1 cellular context compared by ENCODE assay signal in the genomic region with DNA sequence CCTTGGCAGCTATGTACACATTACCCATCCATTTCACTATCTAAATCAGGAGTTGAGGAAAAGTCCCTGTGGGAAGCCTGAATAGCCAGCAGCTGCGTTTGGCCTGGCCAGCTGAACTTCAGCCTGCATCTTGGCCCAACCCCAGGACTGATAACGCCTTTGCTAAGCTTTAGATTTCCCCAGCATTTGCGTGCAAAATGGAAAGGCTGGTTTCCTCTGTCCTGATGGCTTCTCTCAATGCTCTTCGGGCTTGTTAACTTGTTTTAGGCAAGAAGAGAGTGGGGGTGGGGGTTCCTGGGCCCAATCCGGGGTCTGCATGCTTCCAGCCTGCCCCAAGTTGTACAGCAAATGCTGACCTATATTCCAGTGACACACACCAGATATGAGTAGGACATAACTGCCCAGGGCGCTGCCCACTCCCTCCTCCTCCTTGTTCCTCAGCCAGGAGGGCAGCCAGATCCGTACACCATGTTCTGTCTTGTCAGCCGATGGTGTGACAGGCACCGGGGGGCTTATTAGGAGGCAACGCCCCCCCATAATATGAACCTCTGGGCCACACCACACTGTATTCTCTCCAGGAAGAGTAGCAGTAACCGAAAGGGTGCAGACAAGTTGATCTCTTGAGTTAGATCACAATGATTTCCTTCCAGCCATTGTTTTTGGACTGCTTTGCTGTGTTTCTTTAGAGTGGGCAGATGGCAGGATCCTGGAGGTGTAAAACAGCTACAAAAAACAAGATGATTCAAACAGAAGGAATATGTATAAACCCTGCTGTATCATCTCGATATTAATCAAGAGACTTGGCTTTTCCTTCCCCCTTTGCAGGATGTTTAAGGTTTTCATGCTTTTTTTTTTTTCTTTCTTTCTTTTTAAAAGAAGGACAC.
A peak's percentile ranks its signal among the peaks of the same experiment; 100 is the strongest.
TF ChIP-seq lines count a peak whose summit lies in the region.

No MANE protein-coding gene starts in this region.

TF ChIP-seq in SK-N-SH treated with all-trans-retinoic acid at 6 μM for 48 hours, 23 proteins besides CTCF, POLR2A, EP300 and RAD21 (continued from another document):
- TF ChIP-seq, protein P1, sequence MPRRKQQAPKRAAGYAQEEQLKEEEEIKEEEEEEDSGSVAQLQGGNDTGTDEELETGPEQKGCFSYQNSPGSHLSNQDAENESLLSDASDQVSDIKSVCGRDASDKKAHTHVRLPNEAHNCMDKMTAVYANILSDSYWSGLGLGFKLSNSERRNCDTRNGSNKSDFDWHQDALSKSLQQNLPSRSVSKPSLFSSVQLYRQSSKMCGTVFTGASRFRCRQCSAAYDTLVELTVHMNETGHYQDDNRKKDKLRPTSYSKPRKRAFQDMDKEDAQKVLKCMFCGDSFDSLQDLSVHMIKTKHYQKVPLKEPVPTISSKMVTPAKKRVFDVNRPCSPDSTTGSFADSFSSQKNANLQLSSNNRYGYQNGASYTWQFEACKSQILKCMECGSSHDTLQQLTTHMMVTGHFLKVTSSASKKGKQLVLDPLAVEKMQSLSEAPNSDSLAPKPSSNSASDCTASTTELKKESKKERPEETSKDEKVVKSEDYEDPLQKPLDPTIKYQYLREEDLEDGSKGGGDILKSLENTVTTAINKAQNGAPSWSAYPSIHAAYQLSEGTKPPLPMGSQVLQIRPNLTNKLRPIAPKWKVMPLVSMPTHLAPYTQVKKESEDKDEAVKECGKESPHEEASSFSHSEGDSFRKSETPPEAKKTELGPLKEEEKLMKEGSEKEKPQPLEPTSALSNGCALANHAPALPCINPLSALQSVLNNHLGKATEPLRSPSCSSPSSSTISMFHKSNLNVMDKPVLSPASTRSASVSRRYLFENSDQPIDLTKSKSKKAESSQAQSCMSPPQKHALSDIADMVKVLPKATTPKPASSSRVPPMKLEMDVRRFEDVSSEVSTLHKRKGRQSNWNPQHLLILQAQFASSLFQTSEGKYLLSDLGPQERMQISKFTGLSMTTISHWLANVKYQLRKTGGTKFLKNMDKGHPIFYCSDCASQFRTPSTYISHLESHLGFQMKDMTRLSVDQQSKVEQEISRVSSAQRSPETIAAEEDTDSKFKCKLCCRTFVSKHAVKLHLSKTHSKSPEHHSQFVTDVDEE (CRISPR knock-in tag; IDR thresholded peaks at IDR 0.05) = peak; percentile 84
- TF ChIP-seq TCF4 (CRISPR knock-in tag; IDR thresholded peaks at IDR 0.05; ENCODE audit: borderline replicate concordance) (peak; percentile 85; the same call in 1 of the 2 replicates), ISL1 (CRISPR knock-in tag; IDR thresholded peaks at IDR 0.05) (no peak; the same call in 1 of the 2 replicates), ARNTL (CRISPR knock-in tag; IDR thresholded peaks at IDR 0.05; ENCODE audit: borderline replicate concordance, low read depth) (no peak), ESRRG (CRISPR knock-in tag; IDR thresholded peaks at IDR 0.05) (no peak), ZFP3 (CRISPR knock-in tag; IDR thresholded peaks at IDR 0.05) (0 out of 2 replicates have a peak, but pooled peaks have one; percentile 39), ZNF8 (CRISPR knock-in tag; IDR thresholded peaks at IDR 0.05) (no peak)
- TF ChIP-seq, protein P2, sequence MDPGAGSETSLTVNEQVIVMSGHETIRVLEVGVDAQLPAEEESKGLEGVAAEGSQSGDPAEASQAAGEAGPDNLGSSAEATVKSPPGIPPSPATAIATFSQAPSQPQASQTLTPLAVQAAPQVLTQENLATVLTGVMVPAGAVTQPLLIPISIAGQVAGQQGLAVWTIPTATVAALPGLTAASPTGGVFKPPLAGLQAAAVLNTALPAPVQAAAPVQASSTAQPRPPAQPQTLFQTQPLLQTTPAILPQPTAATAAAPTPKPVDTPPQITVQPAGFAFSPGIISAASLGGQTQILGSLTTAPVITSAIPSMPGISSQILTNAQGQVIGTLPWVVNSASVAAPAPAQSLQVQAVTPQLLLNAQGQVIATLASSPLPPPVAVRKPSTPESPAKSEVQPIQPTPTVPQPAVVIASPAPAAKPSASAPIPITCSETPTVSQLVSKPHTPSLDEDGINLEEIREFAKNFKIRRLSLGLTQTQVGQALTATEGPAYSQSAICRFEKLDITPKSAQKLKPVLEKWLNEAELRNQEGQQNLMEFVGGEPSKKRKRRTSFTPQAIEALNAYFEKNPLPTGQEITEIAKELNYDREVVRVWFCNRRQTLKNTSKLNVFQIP (CRISPR knock-in tag; IDR thresholded peaks at IDR 0.05; ENCODE audit: borderline replicate concordance, low read depth) = no peak
